ENCODE assay signal across 8 cellular contexts in the genomic region with DNA sequence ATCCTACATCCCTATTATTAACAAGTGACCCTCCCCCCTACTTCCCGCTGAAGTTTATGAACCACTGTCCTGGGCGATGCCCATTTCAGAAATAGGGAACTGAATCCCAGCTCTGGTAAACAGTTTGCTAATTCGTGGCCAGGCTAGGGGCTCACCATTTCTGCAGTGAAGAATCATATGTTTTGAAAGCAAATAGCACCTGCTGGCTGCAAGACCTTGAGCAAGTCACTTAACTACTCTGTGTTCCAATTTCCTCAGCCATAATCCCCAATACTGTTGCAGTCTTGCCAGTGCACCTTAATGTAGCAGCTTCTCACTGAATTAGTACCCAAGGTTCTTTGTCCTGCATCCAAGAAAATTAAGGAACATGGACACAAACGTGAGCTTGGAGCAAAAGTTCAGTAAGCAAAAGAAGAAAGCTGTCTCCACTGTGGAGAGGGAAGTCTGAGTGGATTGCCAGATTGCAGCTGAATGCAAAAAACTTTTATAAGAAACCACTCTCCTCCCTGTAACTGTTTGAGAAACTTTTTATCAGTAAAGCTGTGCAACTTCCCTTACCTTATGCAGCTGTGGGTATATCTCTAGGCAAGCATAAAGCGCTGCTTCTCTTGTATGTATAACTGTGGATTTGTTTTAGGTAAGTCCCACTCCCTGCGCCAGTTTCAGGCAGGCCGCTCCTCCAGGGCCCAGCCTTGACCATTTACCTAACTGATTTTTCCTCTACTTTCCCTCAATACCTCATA. TPM values are rescaled to one million over a fixed set of nuclear protein-coding genes. Genes with fewer than 3 reads are reported as not detected.
DNase-seq lines count a peak whose midpoint lies in the region; ATAC-seq and TF ChIP-seq lines count a peak whose summit lies in the region.

No MANE protein-coding gene starts in this region.

- 73% methylated on average over 7 of the region's 7 CpGs for WGBS in SK-N-SH (ENCODE audit: low lambda C conversion rate)

- H3K4me1 ChIP-seq in SK-N-SH (ENCODE audit: control insufficient read depth in 1 of 2, insufficient read depth in 2 of 2, low read depth in 1 of 2, low read length in 1 of 2) (peaks cover 0 to 27% of the 10 kb centered on the region in 2 experiments; a peak in 2 of 4 replicates), upper lobe of right lung (peaks cover 28% of the 10 kb centered on the region)

- H3K4me2 ChIP-seq in SK-N-SH: peak overlapping the region; percentile 58

- no peaks in the 10 kb centered on the region for H4K20me1 ChIP-seq in SK-N-SH (ENCODE audit: insufficient read depth)

- intact Hi-C loops in upper lobe of right lung (cut with DNase I): no loop called here

- TF ChIP-seq CTCF in SK-N-SH (IDR thresholded peaks at IDR 0.05): no peak
- TF ChIP-seq CTCF in upper lobe of right lung (IDR thresholded peaks at IDR 0.05): no peak

- H3K27me3 Mint-ChIP-seq in T-helper 17 cell: no peaks in the 10 kb centered on the region

- DNase-seq in SK-N-SH (no peak), T-helper 17 cell (no peak), left lobe of liver (ENCODE audit: low spot score) (no peak), upper lobe of right lung (no peak), KG1 (lab: John Stamatoyannopoulos, UW) (no peak), NCI-H1930 (lab: John Stamatoyannopoulos, UW) (no peak)

- TF ChIP-seq RAD21 in SK-N-SH (IDR thresholded peaks at IDR 0.05; ENCODE audit: low read length): no peak

- peak overlapping the region; percentile 96 for H3K27ac Mint-ChIP-seq in T-helper 17 cell

- H3K27ac ChIP-seq in SK-N-SH (ENCODE audit: low read depth in 2 of 2, low read length in 1 of 2) (peak overlapping the region in 1 of 2 experiments; percentile 92; a peak in 2 of 4 replicates), upper lobe of right lung (peak overlapping the region; percentile 81)

- H3K36me3 ChIP-seq in SK-N-SH (replicated peaks in 1 of 2; ENCODE audit: control insufficient read depth in 1 of 2, insufficient read depth in 2 of 2, low read length in 1 of 2) (no peaks in the 10 kb centered on the region), upper lobe of right lung (no peaks in the 10 kb centered on the region)

- no peak overlapping the region for H2AFZ ChIP-seq in SK-N-SH (ENCODE audit: low read depth)

- TF ChIP-seq EP300 in SK-N-SH (IDR thresholded peaks at IDR 0.05; ENCODE audit: borderline replicate concordance in 1 of 2, low read depth in 1 of 2, low read length in 1 of 2): no peak

- CTCF ChIA-PET in SK-N-SH (lab: Yijun Ruan, JAX): interaction anchor here (0.7 to 1.3 kb wide), 4 partner anchors 13 to 123 kb away, joined by 3 to 4 read pairs (median 3); partner anchors contain the start of gene OAS3

- POLR2A ChIA-PET in SK-N-SH (lab: Yijun Ruan, JAX): interaction anchor here (1.2 to 1.6 kb wide), 3 partner anchors 10 to 95 kb away, joined by 3 to 5 read pairs (median 5); partner anchors contain the start of gene OAS3

- no peaks in the 10 kb centered on the region for H3F3A ChIP-seq in SK-N-SH (replicated peaks; ENCODE audit: insufficient read depth)

- peaks cover 3% of the 10 kb centered on the region for H3K36me3 Mint-ChIP-seq in T-helper 17 cell (ENCODE audit: low read depth)

- H3K9me3 ChIP-seq in SK-N-SH: no peaks in the 10 kb centered on the region
- no peaks in the 10 kb centered on the region for H3K9me3 ChIP-seq in T-helper 17 cell (ENCODE audit: control insufficient read depth, low read length, poor library complexity, severe bottlenecking)
- H3K9me3 ChIP-seq in upper lobe of right lung: peaks cover 3% of the 10 kb centered on the region

- H3K79me2 ChIP-seq in SK-N-SH (ENCODE audit: insufficient read depth): no peaks in the 10 kb centered on the region

- H3K27me3 ChIP-seq in SK-N-SH (ENCODE audit: insufficient read depth) (no peaks in the 10 kb centered on the region), upper lobe of right lung (no peaks in the 10 kb centered on the region)

- H3K4me3 ChIP-seq in SK-N-SH (ENCODE audit: low read depth in 2 of 2, low read length in 1 of 2) (peak overlapping the region in 1 of 2 experiments; percentile 38; a peak in 1 of 4 replicates), upper lobe of right lung (peak overlapping the region; percentile 61)

- ATAC-seq in SK-N-SH treated with all-trans-retinoic acid at 6 μM for 48 hours: no peak
- peak; percentile 35 for ATAC-seq in HG02970 (IDR thresholded peaks at IDR 0.05; ENCODE audit: low FRiP score, unreplicated experiment)
- ATAC-seq in T-helper 17 cell: peak; percentile 46
- ATAC-seq in left lobe of liver: peak; percentile 33
- ATAC-seq in upper lobe of right lung: peak; percentile 80

- peak overlapping the region; percentile 100 for H3K4me3 Mint-ChIP-seq in T-helper 17 cell

- no peaks in the 10 kb centered on the region for H3K9me2 ChIP-seq in SK-N-SH

- peaks cover 61% of the 10 kb centered on the region for H3K4me1 Mint-ChIP-seq in T-helper 17 cell

- no peak overlapping the region for H3K9ac ChIP-seq in SK-N-SH

TF ChIP-seq in SK-N-SH, 30 proteins besides CTCF, POLR2A, EP300 and RAD21 (continues in another document):
- TF ChIP-seq JUND (IDR thresholded peaks at IDR 0.05): no peak
- TF ChIP-seq, protein P1, sequence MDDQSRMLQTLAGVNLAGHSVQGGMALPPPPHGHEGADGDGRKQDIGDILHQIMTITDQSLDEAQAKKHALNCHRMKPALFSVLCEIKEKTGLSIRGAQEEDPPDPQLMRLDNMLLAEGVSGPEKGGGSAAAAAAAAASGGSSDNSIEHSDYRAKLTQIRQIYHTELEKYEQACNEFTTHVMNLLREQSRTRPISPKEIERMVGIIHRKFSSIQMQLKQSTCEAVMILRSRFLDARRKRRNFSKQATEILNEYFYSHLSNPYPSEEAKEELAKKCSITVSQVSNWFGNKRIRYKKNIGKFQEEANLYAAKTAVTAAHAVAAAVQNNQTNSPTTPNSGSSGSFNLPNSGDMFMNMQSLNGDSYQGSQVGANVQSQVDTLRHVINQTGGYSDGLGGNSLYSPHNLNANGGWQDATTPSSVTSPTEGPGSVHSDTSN (IDR thresholded peaks at IDR 0.05): no peak
- TF ChIP-seq NFIC (IDR thresholded peaks at IDR 0.05; ENCODE audit: borderline replicate concordance): no peak
- no peak for TF ChIP-seq FOXJ3 (CRISPR knock-in tag; IDR thresholded peaks at IDR 0.05)
- no peak for TF ChIP-seq MEF2A (IDR thresholded peaks at IDR 0.05; ENCODE audit: borderline replicate concordance, low read depth)
- no peak for TF ChIP-seq GATA2 (CRISPR knock-in tag; IDR thresholded peaks at IDR 0.05)
- no peak for TF ChIP-seq RCOR1 (IDR thresholded peaks at IDR 0.05; ENCODE audit: low read length)
- TF ChIP-seq GABPA (IDR thresholded peaks at IDR 0.05; ENCODE audit: low read depth): no peak
- no peak for TF ChIP-seq USF1 (IDR thresholded peaks at IDR 0.05; ENCODE audit: borderline replicate concordance, low read depth)
- no peak for TF ChIP-seq CHD2 (IDR thresholded peaks at IDR 0.05; ENCODE audit: low read length, partially characterized antibody)
- TF ChIP-seq POLR2AphosphoS5 (IDR thresholded peaks at IDR 0.05; ENCODE audit: low read depth, low read length): no peak
- no peak for TF ChIP-seq MXI1 (IDR thresholded peaks at IDR 0.05; ENCODE audit: low read depth, low read length)

TF ChIP-seq in SK-N-SH treated with all-trans-retinoic acid at 6 μM for 48 hours, 23 proteins besides CTCF, POLR2A, EP300 and RAD21:
- TF ChIP-seq PATZ1 (CRISPR knock-in tag; IDR thresholded peaks at IDR 0.05; ENCODE audit: borderline replicate concordance) (no peak), ZNF70 (CRISPR knock-in tag; IDR thresholded peaks at IDR 0.05) (no peak), GLIS3 (CRISPR knock-in tag; IDR thresholded peaks at IDR 0.05) (no peak), RARB (CRISPR knock-in tag; IDR thresholded peaks at IDR 0.05) (no peak), ARNTL (CRISPR knock-in tag; IDR thresholded peaks at IDR 0.05; ENCODE audit: borderline replicate concordance, low read depth) (no peak), TCF4 (CRISPR knock-in tag; IDR thresholded peaks at IDR 0.05; ENCODE audit: borderline replicate concordance) (no peak), ZFP3 (CRISPR knock-in tag; IDR thresholded peaks at IDR 0.05) (no peak), ZNF8 (CRISPR knock-in tag; IDR thresholded peaks at IDR 0.05) (no peak), ESRRG (CRISPR knock-in tag; IDR thresholded peaks at IDR 0.05) (no peak)
- TF ChIP-seq, protein P2, sequence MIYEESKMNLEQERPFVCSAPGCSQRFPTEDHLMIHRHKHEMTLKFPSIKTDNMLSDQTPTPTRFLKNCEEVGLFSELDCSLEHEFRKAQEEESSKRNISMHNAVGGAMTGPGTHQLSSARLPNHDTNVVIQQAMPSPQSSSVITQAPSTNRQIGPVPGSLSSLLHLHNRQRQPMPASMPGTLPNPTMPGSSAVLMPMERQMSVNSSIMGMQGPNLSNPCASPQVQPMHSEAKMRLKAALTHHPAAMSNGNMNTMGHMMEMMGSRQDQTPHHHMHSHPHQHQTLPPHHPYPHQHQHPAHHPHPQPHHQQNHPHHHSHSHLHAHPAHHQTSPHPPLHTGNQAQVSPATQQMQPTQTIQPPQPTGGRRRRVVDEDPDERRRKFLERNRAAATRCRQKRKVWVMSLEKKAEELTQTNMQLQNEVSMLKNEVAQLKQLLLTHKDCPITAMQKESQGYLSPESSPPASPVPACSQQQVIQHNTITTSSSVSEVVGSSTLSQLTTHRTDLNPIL (CRISPR knock-in tag; IDR thresholded peaks at IDR 0.05; ENCODE audit: low read depth): no peak

RNA-seq across cellular contexts. Expression of gene OAS1, which starts 0.8 kb away (rescaled TPM):
- polyA plus RNA-seq in SK-N-SH (2012; rRNA removed): 1.1 and 1.3 TPM in 2 replicates
- 1.1 and 1.9 TPM in 2 replicates for polyA plus RNA-seq in SK-N-SH (2012; cell fraction: cytosol; rRNA removed)
- polyA plus RNA-seq in SK-N-SH (2012; cell fraction: nucleus; rRNA removed): 1.1 and 1.4 TPM in 2 replicates
- total RNA-seq in T-helper 17 cell (10 to 100 TPM; 16.0 to 16.2 TPM), left lobe of liver (20.1 TPM), upper lobe of right lung (60.0 TPM)

RNA-seq across cellular contexts. Expression of gene OAS3, which starts 30.7 kb away (rescaled TPM):
- polyA plus RNA-seq in SK-N-SH (2012; rRNA removed): 3.0 TPM in 2 replicates
- 1.7 and 2.7 TPM in 2 replicates for polyA plus RNA-seq in SK-N-SH (2012; cell fraction: cytosol; rRNA removed)
- 2.9 and 3.3 TPM in 2 replicates for polyA plus RNA-seq in SK-N-SH (2012; cell fraction: nucleus; rRNA removed)
- 10 to 100 TPM; 26.6 to 28.6 TPM for total RNA-seq in T-helper 17 cell
- total RNA-seq in left lobe of liver: 4.1 TPM
- total RNA-seq in upper lobe of right lung: 47.4 TPM
